ENCODE assay signal across 8 cellular contexts in the genomic region with DNA sequence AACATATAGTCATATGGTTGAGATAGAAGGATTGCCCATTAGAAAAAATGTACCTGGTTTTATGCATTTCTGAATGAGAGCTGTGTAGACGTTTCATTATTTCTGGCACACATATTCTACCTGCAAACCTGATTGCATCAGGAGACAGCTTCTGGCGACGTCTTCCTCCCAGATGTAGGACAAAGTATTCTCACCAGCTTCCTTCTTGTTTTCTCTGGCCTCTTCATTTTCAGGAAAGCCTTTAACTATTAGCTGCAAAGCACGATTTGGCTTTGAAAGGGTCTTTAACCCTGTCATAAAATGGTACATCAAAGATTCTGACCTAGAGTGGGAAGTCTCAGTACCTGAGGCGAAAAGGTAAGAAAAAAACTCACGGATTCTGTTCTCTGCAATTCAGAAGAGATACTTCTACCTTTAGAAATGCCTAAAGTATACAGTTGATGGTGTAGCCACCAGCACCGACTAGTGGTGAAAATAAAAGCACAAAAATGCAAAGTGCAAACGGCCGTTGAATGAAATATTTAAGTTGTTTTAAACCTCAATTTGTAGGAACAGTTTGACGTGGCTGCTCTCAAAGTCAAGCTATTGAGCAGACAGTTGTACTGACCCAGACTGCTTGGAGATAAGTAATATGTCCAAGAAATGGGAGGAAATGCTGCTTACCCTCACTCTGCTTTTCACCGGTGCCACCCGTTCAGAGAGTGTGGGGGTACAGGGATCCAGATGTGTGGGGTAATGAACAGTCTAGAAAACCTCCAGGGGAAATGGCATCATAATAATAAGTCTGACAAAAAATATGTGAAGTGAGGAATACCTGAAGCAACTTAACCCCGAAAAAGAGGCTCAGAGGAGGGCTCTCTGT. TPM values are rescaled to one million over a fixed set of nuclear protein-coding genes. Genes with fewer than 3 reads are reported as not detected.
DNase-seq lines count a peak whose midpoint lies in the region; ATAC-seq and TF ChIP-seq lines count a peak whose summit lies in the region.

No MANE protein-coding gene starts in this region.

- H3K27ac ChIP-seq in breast epithelium (no peak overlapping the region), lower lobe of right lung (no peak overlapping the region), thoracic aorta (no peak overlapping the region)

- H3K4me3 Mint-ChIP-seq in T-helper 17 cell = peak overlapping the region; percentile 68

- ATAC-seq in HG03066 (IDR thresholded peaks at IDR 0.05; ENCODE audit: low read depth, unreplicated experiment) = peak; percentile 68
- peak; percentile 87 for ATAC-seq in T-helper 17 cell
- peak; percentile 66 to 69 for ATAC-seq in lower lobe of right lung
- ATAC-seq in thoracic aorta (ENCODE audit: insufficient number of reproducible peaks, low FRiP score, low read depth) = no peak
- no peak for ATAC-seq in GM18511 (IDR thresholded peaks at IDR 0.05; ENCODE audit: unreplicated experiment)

- H3K36me3 ChIP-seq in breast epithelium (no peaks in the 10 kb centered on the region), lower lobe of right lung (no peaks in the 10 kb centered on the region), thoracic aorta (no peaks in the 10 kb centered on the region)

- H3K27ac Mint-ChIP-seq in T-helper 17 cell = no peak overlapping the region

- H3K27me3 ChIP-seq in breast epithelium (no peaks in the 10 kb centered on the region), lower lobe of right lung (ENCODE audit: low read depth) (no peaks in the 10 kb centered on the region), thoracic aorta (replicated peaks; ENCODE audit: insufficient read depth) (no peaks in the 10 kb centered on the region)

- no peaks in the 10 kb centered on the region for H3K4me1 ChIP-seq in breast epithelium
- peaks cover 4% of the 10 kb centered on the region for H3K4me1 ChIP-seq in lower lobe of right lung
- H3K4me1 ChIP-seq in thoracic aorta (ENCODE audit: control insufficient read depth in 1 of 2, low read depth in 2 of 2) = no peaks in the 10 kb centered on the region

- TF ChIP-seq POLR2A in breast epithelium (IDR thresholded peaks at IDR 0.05) = no peak

- no peaks in the 10 kb centered on the region for H3K36me3 Mint-ChIP-seq in T-helper 17 cell (ENCODE audit: low read depth)

- H3K4me3 ChIP-seq in breast epithelium (no peak overlapping the region), lower lobe of right lung (no peak overlapping the region), thoracic aorta (no peak overlapping the region)

- no peaks in the 10 kb centered on the region for H3K27me3 Mint-ChIP-seq in T-helper 17 cell

- intact Hi-C loops in breast epithelium (cut with DNase I; ENCODE audit: low total_unique reads) = no loop called here
- intact Hi-C loops in lower lobe of right lung (cut with DNase I) = no loop called here

- DNase-seq in activated T-cell treated with anti-CD3 and anti-CD28 coated beads for 1 hour (ENCODE audit: low read depth) = peak; percentile 6
- no peak for DNase-seq in activated T-cell treated with anti-CD3 and anti-CD28 coated beads, Interleukin-2, amount 50 U/mL, for 1 hour
- peak in 1 of 3 donors; percentile 30 for DNase-seq in T-helper 17 cell
- no peak for DNase-seq in breast epithelium (ENCODE audit: low spot score in 2 of 2)
- no peak for DNase-seq in lower lobe of right lung
- no peak for DNase-seq in thoracic aorta (ENCODE audit: low spot score)

- TF ChIP-seq CTCF in breast epithelium (IDR thresholded peaks at IDR 0.05) (peak; percentile 34 to 62 (median 62)), lower lobe of right lung (IDR thresholded peaks at IDR 0.05) (peak; percentile 70), thoracic aorta (IDR thresholded peaks at IDR 0.05) (peak; percentile 57)

- no peaks in the 10 kb centered on the region for H3K9me3 ChIP-seq in T-helper 17 cell (ENCODE audit: control insufficient read depth, low read length, poor library complexity, severe bottlenecking)
- no peaks in the 10 kb centered on the region for H3K9me3 ChIP-seq in breast epithelium
- H3K9me3 ChIP-seq in lower lobe of right lung = no peaks in the 10 kb centered on the region
- no peaks in the 10 kb centered on the region for H3K9me3 ChIP-seq in thoracic aorta

- H3K4me1 Mint-ChIP-seq in T-helper 17 cell = peaks cover 6% of the 10 kb centered on the region

RNA-seq across cellular contexts. Expression of a gene that starts 20.2 kb away (rescaled TPM):
- 1 to 10 TPM; 6.0 to 8.8 TPM for total RNA-seq in T-helper 17 cell
- total RNA-seq in breast epithelium = 1 to 10 TPM; 1.4 to 2.9 (median 2.3) TPM
- total RNA-seq in lower lobe of right lung = 6.8 TPM
- 10 to 100 TPM in 1 of 2 donors, 1 to 10 TPM in 1; 1.4 to 32.1 TPM for total RNA-seq in thoracic aorta

RNA-seq across cellular contexts. Expression of a gene that starts 29.8 kb away (rescaled TPM):
- total RNA-seq in T-helper 17 cell (under 1 TPM; 0.12 to 0.18 TPM), breast epithelium (not detected), lower lobe of right lung (not detected), thoracic aorta (1 to 10 TPM in 1 of 2 donors, not detected in 1; 1.4 TPM)

Comparison
In these comparisons a context has a peak if more than half of its experiments do, and no peak if none do; other contexts are left out.
1. ATAC-seq: peak in HG03066 (single experiment), T-helper 17 cell (single experiment) and lower lobe of right lung (2 of 2); none in thoracic aorta (single experiment) and GM18511 (single experiment).
2. Peak in every context shown above with its lines, with median percentiles within 50 percentile points of each other: CTCF ChIP-seq.